Comparison of ENCODE assay signal across 1 cellular context in the genomic region with DNA sequence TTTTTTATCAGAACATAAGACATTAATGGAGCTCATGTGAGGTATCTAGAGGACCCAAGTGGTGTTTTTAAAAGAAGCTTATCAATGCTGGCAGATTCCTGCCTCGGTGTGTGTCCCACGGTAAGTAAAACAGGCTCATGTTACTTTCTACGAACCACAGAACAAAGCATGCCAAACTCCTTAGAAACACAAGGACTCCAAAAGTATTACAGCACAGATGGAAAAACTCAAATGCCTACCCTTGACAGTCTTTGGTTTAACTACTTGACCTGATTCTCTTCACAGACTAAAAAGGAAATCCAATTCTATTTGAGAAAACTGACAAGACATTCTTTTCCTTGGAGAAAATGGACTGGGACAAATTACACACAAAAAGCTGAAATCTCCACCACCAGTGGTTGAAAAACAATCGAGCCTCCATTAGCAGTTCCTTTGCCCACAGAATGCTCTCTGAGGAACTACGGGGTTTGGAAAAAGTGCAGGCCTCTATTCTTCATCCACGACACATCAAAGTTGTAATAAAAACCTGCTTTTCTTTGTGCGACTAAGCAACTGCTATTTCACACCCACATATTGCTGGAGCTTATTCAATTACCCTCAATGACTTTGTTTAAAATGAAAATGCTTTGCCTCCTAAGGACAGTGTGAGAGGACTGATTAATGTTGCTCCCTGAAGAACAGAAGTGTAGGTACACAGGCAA.
TF ChIP-seq lines count a peak whose summit lies in the region.

No MANE protein-coding gene starts in this region.

TF ChIP-seq in H1, 55 proteins besides CTCF, POLR2A, EP300 and RAD21:
- TF ChIP-seq KDM1A (IDR thresholded peaks at IDR 0.05; ENCODE audit: borderline replicate concordance, low read length) (no peak), TCF12 (IDR thresholded peaks at IDR 0.05; ENCODE audit: low read depth, low read length) (no peak), SIX5 (IDR thresholded peaks at IDR 0.05; ENCODE audit: low read depth, low read length) (no peak), CHD1 (IDR thresholded peaks at IDR 0.05; ENCODE audit: low read depth, low read length) (no peak), TEAD4 (IDR thresholded peaks at IDR 0.05; ENCODE audit: low read depth, low read length) (no peak), SIRT6 (IDR thresholded peaks at IDR 0.05; ENCODE audit: low read length) (no peak), CHD2 (IDR thresholded peaks at IDR 0.05; ENCODE audit: low read length) (no peak), SP1 (IDR thresholded peaks at IDR 0.05; ENCODE audit: low read depth, low read length) (no peak), NRF1 (IDR thresholded peaks at IDR 0.05; ENCODE audit: low read depth, low read length) (no peak), CBX8 (IDR thresholded peaks at IDR 0.05; ENCODE audit: borderline replicate concordance, low read depth, low read length) (no peak), JUND (IDR thresholded peaks at IDR 0.05; ENCODE audit: low read length) (no peak)
- TF ChIP-seq, protein P1, sequence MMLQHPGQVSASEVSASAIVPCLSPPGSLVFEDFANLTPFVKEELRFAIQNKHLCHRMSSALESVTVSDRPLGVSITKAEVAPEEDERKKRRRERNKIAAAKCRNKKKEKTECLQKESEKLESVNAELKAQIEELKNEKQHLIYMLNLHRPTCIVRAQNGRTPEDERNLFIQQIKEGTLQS (IDR thresholded peaks at IDR 0.05; ENCODE audit: insufficient read depth, low read depth, low read length): no peak
